Comparison of ENCODE assay signal across 1 cellular context in genomic region chr1:55443175-55443933, GRCh38.
A peak's percentile ranks its signal among the peaks of the same experiment; 100 is the strongest.
TF ChIP-seq lines count a peak whose summit lies in the region.

No MANE protein-coding gene starts in this region.

TF ChIP-seq in HepG2, 621 proteins besides CTCF, POLR2A, EP300 and RAD21 (continued from another document and continues in another):
- TF ChIP-seq ZSCAN22 (CRISPR knock-in tag; IDR thresholded peaks at IDR 0.05): no peak
- TF ChIP-seq ZNF503 (CRISPR knock-in tag; IDR thresholded peaks at IDR 0.05): no peak
- no peak for TF ChIP-seq ZNF883 (CRISPR knock-in tag; IDR thresholded peaks at IDR 0.05; ENCODE audit: not compliant biosample characterization)
- no peak for TF ChIP-seq ZNF142 (CRISPR knock-in tag; IDR thresholded peaks at IDR 0.05)
- TF ChIP-seq ARHGAP35 (CRISPR knock-in tag; IDR thresholded peaks at IDR 0.05; ENCODE audit: borderline replicate concordance): no peak
- TF ChIP-seq SMAD3 (CRISPR knock-in tag; IDR thresholded peaks at IDR 0.05): no peak
- no peak for TF ChIP-seq GATA4 (IDR thresholded peaks at IDR 0.05; ENCODE audit: borderline replicate concordance, low read depth)
- TF ChIP-seq YEATS4 (CRISPR knock-in tag; IDR thresholded peaks at IDR 0.05; ENCODE audit: borderline replicate concordance): no peak
- peak; percentile 47 for TF ChIP-seq BCL6 (CRISPR knock-in tag; IDR thresholded peaks at IDR 0.05)
- no peak for TF ChIP-seq CHCHD3 (CRISPR knock-in tag; IDR thresholded peaks at IDR 0.05)
- no peak for TF ChIP-seq KLF13 (CRISPR knock-in tag; IDR thresholded peaks at IDR 0.05)
- no peak for TF ChIP-seq DZIP1 (CRISPR knock-in tag; IDR thresholded peaks at IDR 0.05)
- TF ChIP-seq ZBTB49 (CRISPR knock-in tag; IDR thresholded peaks at IDR 0.05; ENCODE audit: borderline replicate concordance): no peak
- TF ChIP-seq RBFOX2 (IDR thresholded peaks at IDR 0.05; ENCODE audit: low read depth, low read length): no peak
- no peak for TF ChIP-seq ZSCAN31 (CRISPR knock-in tag; IDR thresholded peaks at IDR 0.05; ENCODE audit: low read depth)
- 0 out of 2 replicates have a peak, but pooled peaks have one; percentile 17 for TF ChIP-seq ZNF644 (CRISPR knock-in tag; IDR thresholded peaks at IDR 0.05; ENCODE audit: low read depth)
- TF ChIP-seq ZNF83 (CRISPR knock-in tag; IDR thresholded peaks at IDR 0.05; ENCODE audit: borderline replicate concordance): no peak
- TF ChIP-seq MZF1 (CRISPR knock-in tag; IDR thresholded peaks at IDR 0.05; ENCODE audit: borderline replicate concordance): no peak
- no peak for TF ChIP-seq TCF7 (IDR thresholded peaks at IDR 0.05; ENCODE audit: low read depth)
- TF ChIP-seq NFRKB (IDR thresholded peaks at IDR 0.05): no peak
- TF ChIP-seq TEAD2 (CRISPR knock-in tag; IDR thresholded peaks at IDR 0.05): no peak
- TF ChIP-seq SNRNP70 (IDR thresholded peaks at IDR 0.05; ENCODE audit: low read depth, low read length): no peak
- TF ChIP-seq ZHX1 (CRISPR knock-in tag; IDR thresholded peaks at IDR 0.05; ENCODE audit: low read depth): no peak
- TF ChIP-seq ZNF282 (IDR thresholded peaks at IDR 0.05; ENCODE audit: partially characterized antibody): no peak
- no peak for TF ChIP-seq MXI1 (IDR thresholded peaks at IDR 0.05; ENCODE audit: borderline replicate concordance, low read depth, low read length)
- TF ChIP-seq GRHL1 (CRISPR knock-in tag; conservative IDR thresholded peaks at IDR 0.05): no peak
- no peak for TF ChIP-seq ZNF576 (CRISPR knock-in tag; IDR thresholded peaks at IDR 0.05)
- TF ChIP-seq PPARG (CRISPR knock-in tag; conservative IDR thresholded peaks at IDR 0.05): no peak
- no peak for TF ChIP-seq TRIM24 (CRISPR knock-in tag; IDR thresholded peaks at IDR 0.05)
- no peak for TF ChIP-seq ZNF678 (CRISPR knock-in tag; IDR thresholded peaks at IDR 0.05)
- TF ChIP-seq SIN3A (IDR thresholded peaks at IDR 0.05; ENCODE audit: borderline replicate concordance, low read depth, low read length): no peak
- TF ChIP-seq ZNF777 (CRISPR knock-in tag; IDR thresholded peaks at IDR 0.05): no peak
- TF ChIP-seq ZNF674 (CRISPR knock-in tag; IDR thresholded peaks at IDR 0.05; ENCODE audit: low read depth): no peak
- TF ChIP-seq MAFF (IDR thresholded peaks at IDR 0.05; ENCODE audit: low read depth, low read length): peak; percentile 30; the same call in 1 of the 2 replicates
- no peak for TF ChIP-seq MTA1 (CRISPR knock-in tag; IDR thresholded peaks at IDR 0.05; ENCODE audit: borderline replicate concordance)
- TF ChIP-seq ZNF235 (CRISPR knock-in tag; IDR thresholded peaks at IDR 0.05; ENCODE audit: borderline replicate concordance): no peak
- TF ChIP-seq ZNF879 (CRISPR knock-in tag; IDR thresholded peaks at IDR 0.05): no peak
- no peak for TF ChIP-seq IKZF5 (CRISPR knock-in tag; IDR thresholded peaks at IDR 0.05)
- TF ChIP-seq ZNF652 (CRISPR knock-in tag; IDR thresholded peaks at IDR 0.05; ENCODE audit: borderline replicate concordance, low read depth): no peak
- no peak for TF ChIP-seq BRCA1 (CRISPR knock-in tag; IDR thresholded peaks at IDR 0.05)
- no peak for TF ChIP-seq ZNF101 (CRISPR knock-in tag; IDR thresholded peaks at IDR 0.05; ENCODE audit: borderline replicate concordance, low read depth)
- TF ChIP-seq SOX5 (CRISPR knock-in tag; IDR thresholded peaks at IDR 0.05; ENCODE audit: borderline replicate concordance): peak; percentile 39; the same call in 1 of the 2 replicates
- TF ChIP-seq DPF2 (CRISPR knock-in tag; IDR thresholded peaks at IDR 0.05; ENCODE audit: borderline replicate concordance, low read depth): no peak
- no peak for TF ChIP-seq EEA1 (CRISPR knock-in tag; IDR thresholded peaks at IDR 0.05; ENCODE audit: borderline replicate concordance)
- no peak for TF ChIP-seq RNF2 (conservative IDR thresholded peaks at IDR 0.05; ENCODE audit: low read depth)
- TF ChIP-seq NBN (conservative IDR thresholded peaks at IDR 0.05): no peak
- no peak for TF ChIP-seq SNAPC2 (CRISPR knock-in tag; IDR thresholded peaks at IDR 0.05)
- TF ChIP-seq TAF15 (IDR thresholded peaks at IDR 0.05; ENCODE audit: low read depth, low read length, poor library complexity, severe bottlenecking): no peak
- no peak for TF ChIP-seq MLX (CRISPR knock-in tag; IDR thresholded peaks at IDR 0.05)
